21 cellular contexts compared by ENCODE assay signal in genomic region chr6:143545165-143545564, GRCh38. TPM values are rescaled to one million over a fixed set of nuclear protein-coding genes. Genes with fewer than 3 reads are reported as not detected.
A peak's percentile ranks its signal among the peaks of the same experiment; 100 is the strongest.
DNase-seq lines count a peak whose midpoint lies in the region; ATAC-seq and TF ChIP-seq lines count a peak whose summit lies in the region.
"Had no signal": no experiment of that assay in that cellular context is flagged by ENCODE, and none has a peak within 500 bp of the region (broad histone marks: within the 10 kb centered on the region; RNA-seq: fewer than 3 reads in every experiment).

No MANE protein-coding gene starts in this region.

- H3K27me3 Mint-ChIP-seq in activated T-cell treated with anti-CD3 and anti-CD28 coated beads, Interleukin-2, amount 50 U/mL, for 4 hours (ENCODE audit: low read depth): no peaks in the 10 kb centered on the region
- no peaks in the 10 kb centered on the region for H3K27me3 Mint-ChIP-seq in central memory CD8-positive, alpha-beta T cell
- H3K27me3 Mint-ChIP-seq in natural killer cell treated with Interleukin-12 subunit alpha and Interleukin-12 subunit beta and Interleukin-15 and Interleukin-18, amount 100 ng/mL, for 72 hours: no peaks in the 10 kb centered on the region
- no peaks in the 10 kb centered on the region for H3K27me3 Mint-ChIP-seq in CD14-positive monocyte (ENCODE audit: low read depth in 3 of 3)

- H3K4me2 ChIP-seq in OCI-LY3 (ENCODE audit: low read length): peak overlapping the region; percentile 91
- H3K4me2 ChIP-seq: PC-9 had no signal

- H3K36me3 Mint-ChIP-seq in activated T-cell treated with anti-CD3 and anti-CD28 coated beads, Interleukin-2, amount 50 U/mL, for 4 hours (ENCODE audit: insufficient read depth): peaks cover 3% of the 10 kb centered on the region
- peaks cover 4% of the 10 kb centered on the region for H3K36me3 Mint-ChIP-seq in central memory CD8-positive, alpha-beta T cell (ENCODE audit: insufficient read depth)
- H3K36me3 Mint-ChIP-seq in natural killer cell treated with Interleukin-12 subunit alpha and Interleukin-12 subunit beta and Interleukin-15 and Interleukin-18, amount 100 ng/mL, for 72 hours: no peaks in the 10 kb centered on the region
- H3K36me3 Mint-ChIP-seq in CD14-positive monocyte: peaks cover 8 to 9% of the 10 kb centered on the region in 2 donors

- H3K9me3 ChIP-seq in OCI-LY3 (ENCODE audit: insufficient read depth, low read length): no peaks in the 10 kb centered on the region
- H3K9me3 ChIP-seq: neutrophil, SJSA1, thyroid gland had no signal

- DNase-seq in activated T-cell treated with anti-CD3 and anti-CD28 coated beads, Interleukin-2, amount 50 U/mL, for 4 hours: no peak
- no peak for DNase-seq in activated T-cell treated with anti-CD3 and anti-CD28 coated beads for 4 hours
- no peak for DNase-seq in central memory CD8-positive, alpha-beta T cell (ENCODE audit: low spot score in 2 of 2)
- DNase-seq in natural killer cell treated with Interleukin-12 subunit alpha and Interleukin-12 subunit beta and Interleukin-15 and Interleukin-18, amount 100 ng/mL, for 72 hours (ENCODE audit: low spot score): no peak
- no peak for DNase-seq in CD14-positive monocyte (ENCODE audit: low spot score)
- DNase-seq in GM13977 (ENCODE audit: low spot score): no peak
- no peak for DNase-seq in stimulated activated CD4-positive, alpha-beta T cell treated with anti-CD3 and anti-CD28 coated beads, Interleukin-2, amount 100 ng/mL, for 24 hours
- DNase-seq: ACHN; activated CD4-positive, alpha-beta T cell treated with anti-CD3 and anti-CD28 coated beads for 1 hour; DMS79; GOT3; NCI-H1417 treated with DMSO at 0.1 percent for 48 hours; NCI-H2171; NCI-H774; PC-9; stimulated activated CD4-positive, alpha-beta T cell treated with anti-CD3 and anti-CD28 coated beads, Interleukin-12 subunit alpha, Interleukin-12 subunit beta, amount 100 ng/mL, for 4 hours; T1000; thyroid gland had no signal

- H3K27ac ChIP-seq in OCI-LY3 (ENCODE audit: low read length): peak overlapping the region; percentile 86
- H3K27ac ChIP-seq: neutrophil, PC-9, SJSA1, thyroid gland had no signal

- peaks cover 91% of the 10 kb centered on the region for H3K4me1 Mint-ChIP-seq in activated T-cell treated with anti-CD3 and anti-CD28 coated beads, Interleukin-2, amount 50 U/mL, for 4 hours (ENCODE audit: low read depth)
- peaks cover 88% of the 10 kb centered on the region for H3K4me1 Mint-ChIP-seq in central memory CD8-positive, alpha-beta T cell
- H3K4me1 Mint-ChIP-seq in natural killer cell treated with Interleukin-12 subunit alpha and Interleukin-12 subunit beta and Interleukin-15 and Interleukin-18, amount 100 ng/mL, for 72 hours (ENCODE audit: low read depth in 2 of 2): peaks cover 27 to 44% of the 10 kb centered on the region in 2 donors
- peaks cover 36% of the 10 kb centered on the region for H3K4me1 Mint-ChIP-seq in CD14-positive monocyte

- peaks cover 99% of the 10 kb centered on the region for H3K79me2 ChIP-seq in OCI-LY3 (ENCODE audit: low read length)

- peak overlapping the region; percentile 60 for H3K4me3 Mint-ChIP-seq in activated T-cell treated with anti-CD3 and anti-CD28 coated beads, Interleukin-2, amount 50 U/mL, for 4 hours
- peak overlapping the region; percentile 58 for H3K4me3 Mint-ChIP-seq in central memory CD8-positive, alpha-beta T cell
- peak overlapping the region; percentile 68 for H3K4me3 Mint-ChIP-seq in natural killer cell treated with Interleukin-12 subunit alpha and Interleukin-12 subunit beta and Interleukin-15 and Interleukin-18, amount 100 ng/mL, for 72 hours
- no peak overlapping the region for H3K4me3 Mint-ChIP-seq in CD14-positive monocyte

- in situ Hi-C loops in GM13977 (cut with MboI; ENCODE audit: low pct_unique_long_range_greater_than_20kb, low sequenced_read_pairs, unreplicated experiment): no loop called here

- peaks cover 100% of the 10 kb centered on the region for H3K4me1 ChIP-seq in OCI-LY3 (ENCODE audit: low read length)
- H3K4me1 ChIP-seq: SJSA1, thyroid gland had no signal

- H3K4me3 ChIP-seq in OCI-LY3 (ENCODE audit: low read length): peak overlapping the region; percentile 62; the same call in 1 of the 2 replicates
- H3K4me3 ChIP-seq: PC-9, SJSA1, thyroid gland had no signal

- no peaks in the 10 kb centered on the region for H4K20me1 ChIP-seq in OCI-LY3 (ENCODE audit: insufficient read depth, low read length)

- peaks cover 4% of the 10 kb centered on the region for H3K36me3 ChIP-seq in OCI-LY3 (replicated peaks; ENCODE audit: low read depth, low read length)
- H3K36me3 ChIP-seq: neutrophil, SJSA1, thyroid gland had no signal

- TF ChIP-seq CTCF in OCI-LY3 (IDR thresholded peaks at IDR 0.05; ENCODE audit: low read depth, low read length) (no peak), CD14-positive monocyte (IDR thresholded peaks at IDR 0.05) (no peak), GM13977 (IDR thresholded peaks at IDR 0.05; ENCODE audit: extremely low read depth, insufficient read depth, missing control alignments) (no peak)

- ATAC-seq in activated T-cell treated with anti-CD3 and anti-CD28 coated beads, Interleukin-2, amount 50 U/mL, for 4 hours: no peak
- peak; percentile 16 for ATAC-seq in central memory CD8-positive, alpha-beta T cell (replicated peaks; ENCODE audit: extremely low read depth, poor library complexity, severe bottlenecking)
- ATAC-seq in natural killer cell treated with Interleukin-12 subunit alpha and Interleukin-12 subunit beta and Interleukin-15 and Interleukin-18, amount 100 ng/mL, for 72 hours: peak; percentile 47 to 66

- peak overlapping the region; percentile 62; the same call in 1 of the 2 replicates for H3K9ac ChIP-seq in OCI-LY3 (ENCODE audit: low read length)

- no peaks in the 10 kb centered on the region for H3K9me3 Mint-ChIP-seq in activated T-cell treated with anti-CD3 and anti-CD28 coated beads, Interleukin-2, amount 50 U/mL, for 4 hours
- H3K9me3 Mint-ChIP-seq in central memory CD8-positive, alpha-beta T cell: no peaks in the 10 kb centered on the region
- H3K9me3 Mint-ChIP-seq in natural killer cell treated with Interleukin-12 subunit alpha and Interleukin-12 subunit beta and Interleukin-15 and Interleukin-18, amount 100 ng/mL, for 72 hours: no peaks in the 10 kb centered on the region
- H3K9me3 Mint-ChIP-seq in CD14-positive monocyte: no peaks in the 10 kb centered on the region

- peak overlapping the region; percentile 89 for H3K27ac Mint-ChIP-seq in central memory CD8-positive, alpha-beta T cell (ENCODE audit: low read depth)
- H3K27ac Mint-ChIP-seq in natural killer cell treated with Interleukin-12 subunit alpha and Interleukin-12 subunit beta and Interleukin-15 and Interleukin-18, amount 100 ng/mL, for 72 hours: peak overlapping the region; percentile 9 to 52
- peak overlapping the region in 3 of 7 donors; percentile 46 to 72 (median 51) for H3K27ac Mint-ChIP-seq in CD14-positive monocyte

- no peak overlapping the region for H2AFZ ChIP-seq in OCI-LY3 (ENCODE audit: low read depth, low read length)
- H2AFZ ChIP-seq: PC-9 had no signal

- intact Hi-C loops in CD14-positive monocyte (cut with micrococcal nuclease): loop anchor here in 1 of 2 donors (10.0 kb wide), 1 partner anchor 480 kb away; the partner anchor contains the start of gene AIG1

- no peaks in the 10 kb centered on the region for H3K27me3 ChIP-seq in OCI-LY3 (ENCODE audit: low read depth, low read length)
- H3K27me3 ChIP-seq: neutrophil, SJSA1, thyroid gland had no signal

RNA-seq across cellular contexts. Expression of gene FUCA2, which starts 33.6 kb away (rescaled TPM):
- 1 to 10 TPM; 5.2 to 5.6 (median 5.5) TPM for total RNA-seq in activated T-cell treated with anti-CD3 and anti-CD28 coated beads, Interleukin-2, amount 50 U/mL, for 4 hours
- 10 to 100 TPM; 25.4 to 28.9 TPM for total RNA-seq in natural killer cell treated with Interleukin-12 subunit alpha and Interleukin-12 subunit beta and Interleukin-15 and Interleukin-18, amount 100 ng/mL, for 72 hours
- 10 to 100 TPM; 83.7 to 93.5 TPM for polyA plus RNA-seq in CD14-positive monocyte

Comparison
In these comparisons a context has a peak if more than half of its experiments do, and no peak if none do; other contexts are left out.
1. ATAC-seq: peak in central memory CD8-positive, alpha-beta T cell (single experiment) and natural killer cell treated with Interleukin-12 subunit alpha and Interleukin-12 subunit beta and Interleukin-15 and Interleukin-18, amount 100 ng/mL, for 72 hours (2 of 2); none in activated T-cell treated with anti-CD3 and anti-CD28 coated beads, Interleukin-2, amount 50 U/mL, for 4 hours (0 of 2).
2. H3K4me3 Mint-ChIP-seq: peak in activated T-cell treated with anti-CD3 and anti-CD28 coated beads, Interleukin-2, amount 50 U/mL, for 4 hours (single experiment), central memory CD8-positive, alpha-beta T cell (single experiment) and natural killer cell treated with Interleukin-12 subunit alpha and Interleukin-12 subunit beta and Interleukin-15 and Interleukin-18, amount 100 ng/mL, for 72 hours (single experiment); none in CD14-positive monocyte (0 of 2).